ENCODE assay signal across 1 cellular context in the genomic region with DNA sequence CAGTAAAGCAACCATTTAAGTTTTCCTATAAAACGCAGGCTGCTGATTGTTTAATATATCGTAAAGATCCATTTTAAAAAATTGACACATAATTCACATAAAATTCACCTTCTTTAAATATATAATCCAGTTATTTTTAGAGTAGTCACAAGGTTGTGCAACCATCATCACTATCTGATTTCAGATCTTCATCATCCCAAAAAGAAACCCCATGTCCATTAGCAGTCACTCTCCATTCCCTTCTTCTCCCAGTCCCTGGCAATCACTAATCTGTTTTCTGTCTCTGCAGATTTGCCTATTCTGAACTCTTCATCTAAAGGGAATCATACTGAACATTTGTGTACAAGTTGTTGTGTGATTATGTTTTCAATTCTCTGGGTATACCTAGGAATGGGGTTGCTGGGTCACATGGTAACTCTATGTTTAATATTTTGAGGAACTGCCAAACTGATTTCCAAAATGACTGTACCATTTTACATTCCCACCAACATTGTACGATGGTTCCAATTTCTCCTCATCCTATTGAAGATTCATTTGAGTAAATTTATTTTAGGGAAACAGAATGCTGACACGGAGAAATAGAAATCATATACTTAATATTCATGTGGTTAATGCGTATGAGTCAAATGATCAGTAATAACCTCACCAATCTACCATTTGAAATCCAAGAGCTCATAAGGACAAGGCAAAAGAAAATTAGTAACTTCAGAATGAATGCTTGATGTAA.
TF ChIP-seq lines count a peak whose summit lies in the region.

No MANE protein-coding gene starts in this region.

TF ChIP-seq in HepG2, 621 proteins besides CTCF, POLR2A, EP300 and RAD21:
- TF ChIP-seq, protein P1, sequence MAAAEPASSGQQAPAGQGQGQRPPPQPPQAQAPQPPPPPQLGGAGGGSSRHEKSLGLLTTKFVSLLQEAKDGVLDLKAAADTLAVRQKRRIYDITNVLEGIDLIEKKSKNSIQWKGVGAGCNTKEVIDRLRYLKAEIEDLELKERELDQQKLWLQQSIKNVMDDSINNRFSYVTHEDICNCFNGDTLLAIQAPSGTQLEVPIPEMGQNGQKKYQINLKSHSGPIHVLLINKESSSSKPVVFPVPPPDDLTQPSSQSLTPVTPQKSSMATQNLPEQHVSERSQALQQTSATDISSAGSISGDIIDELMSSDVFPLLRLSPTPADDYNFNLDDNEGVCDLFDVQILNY (CRISPR knock-in tag; conservative IDR thresholded peaks at IDR 0.05), result no peak
- peak; percentile 48 for TF ChIP-seq MAFF (IDR thresholded peaks at IDR 0.05; ENCODE audit: low read depth, low read length)
- TF ChIP-seq MAFK (conservative IDR thresholded peaks at IDR 0.05 in 1 of 2, IDR thresholded peaks at IDR 0.05 in 1 of 2; ENCODE audit: low read length in 2 of 2), result peak in 1 of 2 experiments; percentile 77; a peak in 3 of 4 replicates
